Comparison of ENCODE assay signal across 17 cellular contexts in genomic region chr11:44870615-44871176, GRCh38.
A peak's percentile ranks its signal among the peaks of the same experiment; 100 is the strongest.
DNase-seq lines count a peak whose midpoint lies in the region; ATAC-seq and TF ChIP-seq lines count a peak whose summit lies in the region.
"Had no signal": no experiment of that assay in that cellular context is flagged by ENCODE, and none has a peak within 500 bp of the region (broad histone marks: within the 10 kb centered on the region; RNA-seq: fewer than 3 reads in every experiment).

No MANE protein-coding gene starts in this region.

- no peak; the same call in 2 of the 3 replicates for ATAC-seq in SK-N-SH treated with all-trans-retinoic acid at 6 μM for 48 hours
- no peak for ATAC-seq in HG03045 (IDR thresholded peaks at IDR 0.05; ENCODE audit: unreplicated experiment)
- no peak for ATAC-seq in T-cell (replicated peaks in 1 of 4)
- ATAC-seq: PC-3 had no signal

- CTCF ChIA-PET in SK-N-SH (lab: Yijun Ruan, JAX) (interaction anchor here (0.8 to 1.9 kb wide), 5 partner anchors 10 to 249 kb away, joined by 3 to 6 read pairs (median 3); no protein-coding TSS in a partner anchor), OCI-LY7 (lab: Charles Lee; ENCODE audit: unreplicated experiment) (no interaction called here), T-cell (lab: Charles Lee) (interaction anchor here in 1 of 2 donors (0.7 to 1.2 kb wide), 2 partner anchors 8 to 82 kb away, joined by 3 read pairs; no protein-coding TSS in a partner anchor)

- POLR2A ChIA-PET in SK-N-SH (lab: Yijun Ruan, JAX) (no interaction called here), OCI-LY7 (lab: Charles Lee) (no interaction called here), T-cell (lab: Charles Lee) (no interaction called here)

- H3K27me3 ChIP-seq in SK-N-SH (ENCODE audit: insufficient read depth) (no peaks in the 10 kb centered on the region), stomach smooth muscle (ENCODE audit: control insufficient read depth in 1 of 2, insufficient read depth in 2 of 2, low read length in 2 of 2) (no peaks in the 10 kb centered on the region)

- no peak for TF ChIP-seq RAD21 in SK-N-SH (IDR thresholded peaks at IDR 0.05; ENCODE audit: low read length)

- peak overlapping the region; percentile 4; the same call in 1 of the 2 replicates for H3K4me2 ChIP-seq in SK-N-SH
- no peak overlapping the region for H3K4me2 ChIP-seq in OCI-LY7 (ENCODE audit: low read length)

- H3K4me3 ChIP-seq in SK-N-SH (ENCODE audit: low read depth in 2 of 2, low read length in 1 of 2) (no peak overlapping the region), OCI-LY7 (ENCODE audit: low read depth, low read length, poor library complexity, severe bottlenecking) (no peak overlapping the region), stomach smooth muscle (ENCODE audit: low read length in 2 of 2) (no peak overlapping the region)
- H3K4me3 ChIP-seq: BLaER1 treated with 17β-estradiol and CSF1 and Interleukin-3, amounts not matched to agents 10 nM and 100 nM; HAP-1 had no signal

- H4K20me1 ChIP-seq in SK-N-SH (ENCODE audit: insufficient read depth) (no peaks in the 10 kb centered on the region), OCI-LY7 (ENCODE audit: insufficient read depth, low read length) (no peaks in the 10 kb centered on the region)

- DNase-seq in SK-N-SH (no peak), OCI-LY7 (ENCODE audit: low spot score) (no peak), mesothelial cell of epicardium (ENCODE audit: low spot score in 2 of 2, unreplicated experiment in 2 of 2) (no peak), SHP77 (lab: John Stamatoyannopoulos, UW) (no peak), T-cell (no peak)
- DNase-seq: 8988T; EL; NCI-H1436 treated with DMSO at 0.1 percent for 48 hours; NCI-H2081 treated with DMSO at 0.1 percent for 48 hours; NCI-H226; NK-92 treated with Interleukin-12 subunit alpha and Interleukin-12 subunit beta, amount 100 ng/mL, for 24 hours; PC-3 had no signal

- H3K27ac ChIP-seq in SK-N-SH (ENCODE audit: low read depth in 2 of 2, low read length in 1 of 2): peak overlapping the region in 1 of 2 experiments; percentile 29; a peak in 1 of 4 replicates
- H3K27ac ChIP-seq in OCI-LY7 (ENCODE audit: low read depth, low read length, poor library complexity, severe bottlenecking): no peak overlapping the region
- H3K27ac ChIP-seq in stomach smooth muscle (ENCODE audit: low read length): peak overlapping the region; percentile 84
- H3K27ac ChIP-seq: BLaER1 treated with 17β-estradiol and CSF1 and Interleukin-3, amounts not matched to agents 10 nM and 100 nM had no signal

- H3K27ac Mint-ChIP-seq in mesothelial cell of epicardium (peak overlapping the region; percentile 43), T-cell (no peak overlapping the region)

- H3K27me3 Mint-ChIP-seq in mesothelial cell of epicardium (ENCODE audit: low read depth) (no peaks in the 10 kb centered on the region), T-cell (no peaks in the 10 kb centered on the region)

- peaks cover 0 to 67% of the 10 kb centered on the region in 2 experiments; a peak in 2 of 4 replicates for H3K4me1 ChIP-seq in SK-N-SH (ENCODE audit: control insufficient read depth in 1 of 2, insufficient read depth in 2 of 2, low read depth in 1 of 2, low read length in 1 of 2)
- peaks cover 6% of the 10 kb centered on the region for H3K4me1 ChIP-seq in OCI-LY7 (ENCODE audit: insufficient read depth, low read length, poor library complexity, severe bottlenecking)
- H3K4me1 ChIP-seq in stomach smooth muscle (ENCODE audit: control insufficient read depth, insufficient read depth, low read length): peaks cover 54% of the 10 kb centered on the region

- intact Hi-C loops in OCI-LY7 (cut with micrococcal nuclease; ENCODE audit: unreplicated experiment): no loop called here

- no peaks in the 10 kb centered on the region for H3F3A ChIP-seq in SK-N-SH (replicated peaks; ENCODE audit: insufficient read depth)

- H3K9me3 ChIP-seq in SK-N-SH (no peaks in the 10 kb centered on the region), OCI-LY7 (ENCODE audit: low read length) (no peaks in the 10 kb centered on the region), stomach smooth muscle (ENCODE audit: control insufficient read depth in 2 of 2, low read length in 2 of 2) (no peaks in the 10 kb centered on the region)
- H3K9me3 ChIP-seq: HAP-1 had no signal

- H3K79me2 ChIP-seq in SK-N-SH (ENCODE audit: insufficient read depth) (no peaks in the 10 kb centered on the region), OCI-LY7 (ENCODE audit: insufficient read depth, low read depth, low read length) (no peaks in the 10 kb centered on the region)

- BruUV-seq in OCI-LY7 (replicated peaks; lab: Mats Ljungman, UMichigan): no TSS peak

- no peak overlapping the region for H3K4me3 Mint-ChIP-seq in mesothelial cell of epicardium
- no peak overlapping the region for H3K4me3 Mint-ChIP-seq in T-cell

- H3K36me3 Mint-ChIP-seq in mesothelial cell of epicardium: no peaks in the 10 kb centered on the region
- H3K36me3 Mint-ChIP-seq in T-cell: peaks cover 28% of the 10 kb centered on the region

- H3K9ac ChIP-seq in SK-N-SH (no peak overlapping the region), stomach smooth muscle (ENCODE audit: low read length in 2 of 2) (peak overlapping the region in 1 of 2 donors; percentile 12)
- H3K9ac ChIP-seq: BLaER1 treated with 17β-estradiol and CSF1 and Interleukin-3, amounts not matched to agents 10 nM and 100 nM had no signal

- no peaks in the 10 kb centered on the region for H3K9me2 ChIP-seq in SK-N-SH
- H3K9me2 ChIP-seq in OCI-LY7 (ENCODE audit: insufficient read depth, low read length): no peaks in the 10 kb centered on the region

- no peak for TF ChIP-seq EP300 in SK-N-SH (IDR thresholded peaks at IDR 0.05; ENCODE audit: borderline replicate concordance in 1 of 2, low read depth in 1 of 2, low read length in 1 of 2)

- H3K4me1 Mint-ChIP-seq in mesothelial cell of epicardium: peaks cover 15% of the 10 kb centered on the region
- H3K4me1 Mint-ChIP-seq in T-cell: peaks cover 0 to 12% (median 8%) of the 10 kb centered on the region in 3 donors

- TF ChIP-seq CTCF in SK-N-SH (IDR thresholded peaks at IDR 0.05) (no peak), OCI-LY7 (conservative IDR thresholded peaks at IDR 0.05; ENCODE audit: low read length) (no peak), mesothelial cell of epicardium (IDR thresholded peaks at IDR 0.05; ENCODE audit: unreplicated experiment) (no peak)

- H2AFZ ChIP-seq in SK-N-SH (ENCODE audit: low read depth): no peak overlapping the region
- 0 out of 2 replicates have a peak overlapping the region, but pooled peaks have one; percentile 17 for H2AFZ ChIP-seq in OCI-LY7 (ENCODE audit: low read length)

- WGBS in SK-N-SH (ENCODE audit: low lambda C conversion rate): 85% methylated on average over 2 of the region's 2 CpGs

- H3K9me3 Mint-ChIP-seq in mesothelial cell of epicardium: no peaks in the 10 kb centered on the region
- H3K9me3 Mint-ChIP-seq in T-cell: peaks cover 0 to 8% (median 0%) of the 10 kb centered on the region in 3 donors

- no peaks in the 10 kb centered on the region for H3K36me3 ChIP-seq in SK-N-SH (replicated peaks in 1 of 2; ENCODE audit: control insufficient read depth in 1 of 2, insufficient read depth in 2 of 2, low read length in 1 of 2)
- H3K36me3 ChIP-seq in OCI-LY7 (ENCODE audit: insufficient read depth, low read length): no peaks in the 10 kb centered on the region
- peaks cover 0 to 2% of the 10 kb centered on the region in 2 donors for H3K36me3 ChIP-seq in stomach smooth muscle (ENCODE audit: control insufficient read depth in 2 of 2, insufficient read depth in 2 of 2, low read length in 2 of 2)
- H3K36me3 ChIP-seq: BLaER1 treated with 17β-estradiol and CSF1 and Interleukin-3, amounts not matched to agents 10 nM and 100 nM; HAP-1 had no signal

TF ChIP-seq in SK-N-SH, 30 proteins besides CTCF, POLR2A, EP300 and RAD21 (continues in another document):
- no peak for TF ChIP-seq NRF1 (IDR thresholded peaks at IDR 0.05; ENCODE audit: low read depth, low read length)

TF ChIP-seq in SK-N-SH treated with all-trans-retinoic acid at 6 μM for 48 hours, 23 proteins besides CTCF, POLR2A, EP300 and RAD21 (continues in another document):
- TF ChIP-seq OSR1 (CRISPR knock-in tag; IDR thresholded peaks at IDR 0.05) (no peak), SNAI2 (CRISPR knock-in tag; IDR thresholded peaks at IDR 0.05) (no peak), TOX (CRISPR knock-in tag; IDR thresholded peaks at IDR 0.05; ENCODE audit: borderline replicate concordance) (no peak), ZNF70 (CRISPR knock-in tag; IDR thresholded peaks at IDR 0.05) (no peak), CSRNP3 (CRISPR knock-in tag; IDR thresholded peaks at IDR 0.05) (no peak), TSHZ2 (CRISPR knock-in tag; IDR thresholded peaks at IDR 0.05) (no peak)
